12 cellular contexts compared by ENCODE assay signal in genomic region chr2:172252154-172252553, GRCh38.
A peak's percentile ranks its signal among the peaks of the same experiment; 100 is the strongest.
DNase-seq lines count a peak whose midpoint lies in the region; ATAC-seq and TF ChIP-seq lines count a peak whose summit lies in the region.
"Had no signal": no experiment of that assay in that cellular context is flagged by ENCODE, and none has a peak within 500 bp of the region (broad histone marks: within the 10 kb centered on the region; RNA-seq: fewer than 3 reads in every experiment).

No MANE protein-coding gene starts in this region.

- DNase-seq in GM23248 (no peak), RWPE1 (ENCODE audit: low spot score) (no peak), Right ventricle myocardium superior (peak; percentile 78), osteocyte (ENCODE audit: extremely low spot score, unreplicated experiment) (no peak), cerebellar nuclear complex (lab: John Stamatoyannopoulos, UW) (no peak), DMS79 (lab: John Stamatoyannopoulos, UW) (no peak), NCI-H146 treated with DMSO at 0.1 percent for 48 hours (lab: John Stamatoyannopoulos, UW; ENCODE audit: unreplicated experiment) (no peak), retina (no peak)
- DNase-seq: activated CD4-positive, alpha-beta T cell treated with anti-CD3 and anti-CD28 coated beads for 1 hour; activated T-cell treated with anti-CD3 and anti-CD28 coated beads, Interleukin-2, amount 50 U/mL, for 4 hours; NCI-H1436 treated with DMSO at 0.1 percent for 48 hours; NCI-H526 had no signal

- no peak overlapping the region for H3K4me3 ChIP-seq in GM23248

- intact Hi-C loops in Right ventricle myocardium superior (cut with DNase I), result no loop called here

- H3K27ac ChIP-seq in GM23248 (peak overlapping the region; percentile 29; the same call in 1 of the 2 replicates), RWPE1 (peak overlapping the region; percentile 99)

- in situ Hi-C loops in GM23248 (cut with MboI), result no loop called here

- H2AFZ ChIP-seq in GM23248, result no peak overlapping the region

- H3K27me3 Mint-ChIP-seq in osteocyte (ENCODE audit: unreplicated experiment), result no peaks in the 10 kb centered on the region

- ATAC-seq in Right ventricle myocardium superior (ENCODE audit: poor library complexity), result peak; percentile 85
- ATAC-seq: activated T-cell treated with anti-CD3 and anti-CD28 coated beads, Interleukin-2, amount 50 U/mL, for 4 hours had no signal

- TF ChIP-seq CTCF in RWPE1 (conservative IDR thresholded peaks at IDR 0.05; ENCODE audit: low read depth), result no peak
- no peak for TF ChIP-seq CTCF in osteocyte (IDR thresholded peaks at IDR 0.05)

- peaks cover 53% of the 10 kb centered on the region for H3K4me1 Mint-ChIP-seq in osteocyte (ENCODE audit: unreplicated experiment)

- peak overlapping the region; percentile 98 for H3K27ac Mint-ChIP-seq in osteocyte (ENCODE audit: unreplicated experiment)

- no peaks in the 10 kb centered on the region for H3K79me2 ChIP-seq in GM23248 (ENCODE audit: insufficient read depth)

- no peaks in the 10 kb centered on the region for H3K36me3 Mint-ChIP-seq in osteocyte (ENCODE audit: unreplicated experiment)

- H3K9ac ChIP-seq in GM23248, result no peak overlapping the region

- H4K20me1 ChIP-seq in GM23248 (ENCODE audit: insufficient read depth), result no peaks in the 10 kb centered on the region

- peaks cover 75% of the 10 kb centered on the region for H3K4me1 ChIP-seq in GM23248 (ENCODE audit: insufficient read depth)

- H3K36me3 ChIP-seq in GM23248 (ENCODE audit: low read depth), result no peaks in the 10 kb centered on the region

- H3K9me2 ChIP-seq in GM23248 (ENCODE audit: insufficient read depth), result no peaks in the 10 kb centered on the region

- CTCF ChIA-PET in RWPE1 (lab: Yijun Ruan, JAX), result interaction anchor here (0.5 to 0.7 kb wide), 3 partner anchors 70 to 549 kb away, joined by 3 to 4 read pairs (median 3); no protein-coding TSS in a partner anchor

- peaks cover 72% of the 10 kb centered on the region for H3F3A ChIP-seq in GM23248 (ENCODE audit: insufficient read depth)

- H3K27me3 ChIP-seq in GM23248 (replicated peaks; ENCODE audit: insufficient read depth), result no peaks in the 10 kb centered on the region

- H3K9me3 ChIP-seq in GM23248 (ENCODE audit: low read depth), result no peaks in the 10 kb centered on the region

- POLR2A ChIA-PET in RWPE1 (lab: Yijun Ruan, JAX; ENCODE audit: low non-redundant PET), result no interaction called here

- no peak overlapping the region for H3K4me3 Mint-ChIP-seq in osteocyte (ENCODE audit: unreplicated experiment)
- H3K4me3 Mint-ChIP-seq: activated T-cell treated with anti-CD3 and anti-CD28 coated beads, Interleukin-2, amount 50 U/mL, for 4 hours had no signal

- H3K4me2 ChIP-seq in GM23248 (ENCODE audit: unreplicated experiment), result peak overlapping the region; percentile 32

- WGBS in GM23248 (ENCODE audit: low coverage in 1 of 2, low lambda C conversion rate in 2 of 2, missing lambda C conversion rate in 2 of 2), 2 experiments, result 95 to 97% methylated on average over 12 of the region's 12 CpGs

- no peaks in the 10 kb centered on the region for H3K9me3 Mint-ChIP-seq in osteocyte (ENCODE audit: unreplicated experiment)
